Comparison of ENCODE assay signal across 19 cellular contexts in the genomic region with DNA sequence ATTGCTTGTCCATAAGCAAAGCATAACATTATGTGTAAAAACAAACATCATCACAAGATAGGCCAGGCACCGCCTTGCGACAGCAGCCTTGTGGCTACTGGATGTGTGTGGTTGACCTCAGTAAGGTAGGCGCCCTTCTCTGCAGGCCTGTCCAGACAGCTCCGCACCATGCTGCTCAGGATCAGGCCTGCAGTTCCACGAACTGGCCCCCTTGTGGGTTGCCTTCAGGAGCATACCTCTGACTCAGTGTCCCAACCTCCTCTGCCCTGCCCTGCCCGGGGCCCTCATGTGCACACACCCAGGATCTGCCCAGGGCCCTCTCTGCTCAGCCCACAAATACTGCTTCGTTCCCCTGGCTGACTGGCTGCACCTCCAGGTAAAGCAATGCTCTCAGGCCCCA. TPM values are rescaled to one million over a fixed set of nuclear protein-coding genes. Genes with fewer than 3 reads are reported as not detected.
DNase-seq lines count a peak whose midpoint lies in the region; ATAC-seq and TF ChIP-seq lines count a peak whose summit lies in the region.
"Had no signal": no experiment of that assay in that cellular context is flagged by ENCODE, and none has a peak within 500 bp of the region (broad histone marks: within the 10 kb centered on the region; RNA-seq: fewer than 3 reads in every experiment).

No MANE protein-coding gene starts in this region.

- H3K27me3 Mint-ChIP-seq in progenitor cell of endocrine pancreas, result no peaks in the 10 kb centered on the region
- H3K27me3 Mint-ChIP-seq: CD4-positive, CD25-positive, alpha-beta regulatory T cell had no signal

- no peaks in the 10 kb centered on the region for H3K4me1 Mint-ChIP-seq in progenitor cell of endocrine pancreas (ENCODE audit: low read depth)

- intact Hi-C loops in Panc1 (cut with micrococcal nuclease; ENCODE audit: unreplicated experiment), result no loop called here

- no peak for TF ChIP-seq CTCF in Panc1 (IDR thresholded peaks at IDR 0.05)
- TF ChIP-seq CTCF in progenitor cell of endocrine pancreas (IDR thresholded peaks at IDR 0.05; ENCODE audit: unreplicated experiment), result no peak

- CTCF ChIA-PET in Panc1 (lab: Charles Lee), result interaction anchor here (1.0 kb wide), 1 partner anchor 13 kb away, joined by 3 read pairs; no protein-coding TSS in a partner anchor

- DNase-seq in HPDE6-E6E7 (ENCODE audit: extremely low spot score) (peak; percentile 97), Panc1 (ENCODE audit: low read depth, low spot score) (no peak), epithelial cell of prostate (ENCODE audit: low read depth, low spot score) (peak; percentile 79), progenitor cell of endocrine pancreas (ENCODE audit: low spot score, unreplicated experiment) (no peak)
- DNase-seq in activated CD4-positive, alpha-beta T cell treated with anti-CD3 and anti-CD28 coated beads, Interleukin-2, amount 50 U/mL, for 1 hour, result no peak
- no peak for DNase-seq in activated effector memory CD4-positive, alpha-beta T cell treated with anti-CD3 and anti-CD28 coated beads, Interleukin-2, amount 50 U/mL, for 16 hours
- DNase-seq: CD4-positive, CD25-positive, alpha-beta regulatory T cell; HCEC 1CT; IMR-90; NCI-H1417; NCI-H1694 treated with DMSO at 0.1 percent for 48 hours; NCI-H2081 treated with DMSO at 0.1 percent for 48 hours; NCI-H446; NCI-H526 had no signal

- BruUV-seq in Panc1 (replicated peaks; lab: Mats Ljungman, UMichigan), result no TSS peak

- H3K27ac Mint-ChIP-seq in progenitor cell of endocrine pancreas, result peak overlapping the region; percentile 78
- H3K27ac Mint-ChIP-seq: GM23338 had no signal

- in situ Hi-C loops in Panc1 (cut with HindIII; ENCODE audit: low pct_unique_long_range_greater_than_20kb, low sequenced_read_pairs), result no loop called here

- ATAC-seq in Panc1, result 0 out of 2 replicates have a peak, but pooled peaks have one; percentile 6
- no peak for ATAC-seq in GM21576 (IDR thresholded peaks at IDR 0.05; ENCODE audit: unreplicated experiment)
- ATAC-seq: GM23338, SK-N-SH treated with all-trans-retinoic acid at 6 μM for 48 hours had no signal

- POLR2A ChIA-PET in Panc1 (lab: Charles Lee), result no interaction called here

- no peaks in the 10 kb centered on the region for H3K36me3 ChIP-seq in Panc1 (ENCODE audit: control insufficient read depth, insufficient read depth, low read length)

- peaks cover 4% of the 10 kb centered on the region for H3K36me3 Mint-ChIP-seq in progenitor cell of endocrine pancreas (ENCODE audit: insufficient read depth)

- no peak overlapping the region for H3K27ac ChIP-seq in Panc1 (ENCODE audit: low read length)
- H3K27ac ChIP-seq in epithelial cell of prostate, result peak overlapping the region; percentile 81
- H3K27ac ChIP-seq: HL-60, KMS-11 had no signal

- no peaks in the 10 kb centered on the region for H3K27me3 ChIP-seq in Panc1 (ENCODE audit: control insufficient read depth, insufficient read depth, low read length)

- H3K4me3 Mint-ChIP-seq in progenitor cell of endocrine pancreas (ENCODE audit: low read depth), result no peak overlapping the region
- H3K4me3 Mint-ChIP-seq: CD4-positive, CD25-positive, alpha-beta regulatory T cell; GM23338 had no signal

- H3K9me3 ChIP-seq in Panc1 (ENCODE audit: control insufficient read depth, insufficient read depth, low read depth, low read length), result no peaks in the 10 kb centered on the region

- no peak overlapping the region for H3K4me3 ChIP-seq in Panc1 (ENCODE audit: low read depth in 2 of 2, low read length in 2 of 2)
- H3K4me3 ChIP-seq: GM23338 had no signal

- H3K9me3 Mint-ChIP-seq in progenitor cell of endocrine pancreas (ENCODE audit: low read depth), result no peaks in the 10 kb centered on the region
- H3K9me3 Mint-ChIP-seq: CD4-positive, CD25-positive, alpha-beta regulatory T cell; GM23338 had no signal

- peaks cover 4% of the 10 kb centered on the region for H3K4me1 ChIP-seq in Panc1 (ENCODE audit: control insufficient read depth, insufficient read depth, low read length)

RNA-seq across cellular contexts. Expression of a gene that starts 16.1 kb away (rescaled TPM):
- total RNA-seq in Panc1 (2021; ENCODE audit: unreplicated experiment), result 32.2 TPM
- polyA plus RNA-seq in Panc1 (2012; ENCODE audit: insufficient read length), result 12.4 TPM
- 28.9 and 32.5 TPM in 2 replicates for total RNA-seq in progenitor cell of endocrine pancreas

Comparison
In these comparisons a context has a peak if more than half of its experiments do, and no peak if none do; other contexts are left out.
1. DNase-seq: peak in HPDE6-E6E7 (single experiment) and epithelial cell of prostate (single experiment); none in Panc1 (single experiment), progenitor cell of endocrine pancreas (single experiment), activated CD4-positive, alpha-beta T cell treated with anti-CD3 and anti-CD28 coated beads, Interleukin-2, amount 50 U/mL, for 1 hour (single experiment) and activated effector memory CD4-positive, alpha-beta T cell treated with anti-CD3 and anti-CD28 coated beads, Interleukin-2, amount 50 U/mL, for 16 hours (single experiment).